In the genomic region with DNA sequence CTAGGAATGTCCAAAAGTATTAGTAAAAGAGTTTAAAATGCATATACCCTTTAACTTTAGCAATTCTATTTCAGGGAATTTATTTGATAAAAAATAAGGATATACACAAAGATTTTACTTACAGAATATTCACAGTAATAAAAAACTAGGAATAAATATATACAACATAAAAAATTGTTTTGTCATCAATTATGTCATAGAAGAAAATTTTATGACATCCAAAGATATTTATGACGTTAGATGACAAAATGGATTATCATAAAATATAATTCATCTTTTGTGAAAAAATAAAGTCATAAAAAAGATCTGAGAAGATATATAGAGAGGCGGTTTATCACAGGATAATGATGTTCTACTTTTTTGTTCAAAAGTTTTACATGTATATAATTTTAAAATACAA, we compare ENCODE assay signal across 1 cellular context.
TF ChIP-seq lines count a peak whose summit lies in the region.

No MANE protein-coding gene starts in this region.

TF ChIP-seq in K562, 482 proteins besides CTCF, POLR2A, EP300 and RAD21 (continued from another document):
- TF ChIP-seq, protein P1, sequence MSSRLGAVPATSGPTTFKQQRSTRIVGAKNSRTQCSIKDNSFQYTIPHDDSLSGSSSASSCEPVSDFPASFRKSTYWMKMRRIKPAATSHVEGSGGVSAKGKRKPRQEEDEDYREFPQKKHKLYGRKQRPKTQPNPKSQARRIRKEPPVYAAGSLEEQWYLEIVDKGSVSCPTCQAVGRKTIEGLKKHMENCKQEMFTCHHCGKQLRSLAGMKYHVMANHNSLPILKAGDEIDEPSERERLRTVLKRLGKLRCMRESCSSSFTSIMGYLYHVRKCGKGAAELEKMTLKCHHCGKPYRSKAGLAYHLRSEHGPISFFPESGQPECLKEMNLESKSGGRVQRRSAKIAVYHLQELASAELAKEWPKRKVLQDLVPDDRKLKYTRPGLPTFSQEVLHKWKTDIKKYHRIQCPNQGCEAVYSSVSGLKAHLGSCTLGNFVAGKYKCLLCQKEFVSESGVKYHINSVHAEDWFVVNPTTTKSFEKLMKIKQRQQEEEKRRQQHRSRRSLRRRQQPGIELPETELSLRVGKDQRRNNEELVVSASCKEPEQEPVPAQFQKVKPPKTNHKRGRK (tag; IDR thresholded peaks at IDR 0.05) = no peak
- TF ChIP-seq CREB1 (IDR thresholded peaks at IDR 0.05) (peak; percentile 20; the same call in 1 of the 2 replicates), CREB1 (CRISPR knock-in tag; IDR thresholded peaks at IDR 0.05) (no peak), ZNF134 (CRISPR knock-in tag; conservative IDR thresholded peaks at IDR 0.05) (no peak), MTA2 (IDR thresholded peaks at IDR 0.05; ENCODE audit: low read depth) (no peak), POLR2AphosphoS2 (IDR thresholded peaks at IDR 0.05; ENCODE audit: low read length) (no peak)
- TF ChIP-seq, protein P2, sequence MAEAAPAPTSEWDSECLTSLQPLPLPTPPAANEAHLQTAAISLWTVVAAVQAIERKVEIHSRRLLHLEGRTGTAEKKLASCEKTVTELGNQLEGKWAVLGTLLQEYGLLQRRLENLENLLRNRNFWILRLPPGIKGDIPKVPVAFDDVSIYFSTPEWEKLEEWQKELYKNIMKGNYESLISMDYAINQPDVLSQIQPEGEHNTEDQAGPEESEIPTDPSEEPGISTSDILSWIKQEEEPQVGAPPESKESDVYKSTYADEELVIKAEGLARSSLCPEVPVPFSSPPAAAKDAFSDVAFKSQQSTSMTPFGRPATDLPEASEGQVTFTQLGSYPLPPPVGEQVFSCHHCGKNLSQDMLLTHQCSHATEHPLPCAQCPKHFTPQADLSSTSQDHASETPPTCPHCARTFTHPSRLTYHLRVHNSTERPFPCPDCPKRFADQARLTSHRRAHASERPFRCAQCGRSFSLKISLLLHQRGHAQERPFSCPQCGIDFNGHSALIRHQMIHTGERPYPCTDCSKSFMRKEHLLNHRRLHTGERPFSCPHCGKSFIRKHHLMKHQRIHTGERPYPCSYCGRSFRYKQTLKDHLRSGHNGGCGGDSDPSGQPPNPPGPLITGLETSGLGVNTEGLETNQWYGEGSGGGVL (CRISPR knock-in tag; IDR thresholded peaks at IDR 0.05) = no peak
